Comparison of ENCODE assay signal across 8 cellular contexts in the genomic region with DNA sequence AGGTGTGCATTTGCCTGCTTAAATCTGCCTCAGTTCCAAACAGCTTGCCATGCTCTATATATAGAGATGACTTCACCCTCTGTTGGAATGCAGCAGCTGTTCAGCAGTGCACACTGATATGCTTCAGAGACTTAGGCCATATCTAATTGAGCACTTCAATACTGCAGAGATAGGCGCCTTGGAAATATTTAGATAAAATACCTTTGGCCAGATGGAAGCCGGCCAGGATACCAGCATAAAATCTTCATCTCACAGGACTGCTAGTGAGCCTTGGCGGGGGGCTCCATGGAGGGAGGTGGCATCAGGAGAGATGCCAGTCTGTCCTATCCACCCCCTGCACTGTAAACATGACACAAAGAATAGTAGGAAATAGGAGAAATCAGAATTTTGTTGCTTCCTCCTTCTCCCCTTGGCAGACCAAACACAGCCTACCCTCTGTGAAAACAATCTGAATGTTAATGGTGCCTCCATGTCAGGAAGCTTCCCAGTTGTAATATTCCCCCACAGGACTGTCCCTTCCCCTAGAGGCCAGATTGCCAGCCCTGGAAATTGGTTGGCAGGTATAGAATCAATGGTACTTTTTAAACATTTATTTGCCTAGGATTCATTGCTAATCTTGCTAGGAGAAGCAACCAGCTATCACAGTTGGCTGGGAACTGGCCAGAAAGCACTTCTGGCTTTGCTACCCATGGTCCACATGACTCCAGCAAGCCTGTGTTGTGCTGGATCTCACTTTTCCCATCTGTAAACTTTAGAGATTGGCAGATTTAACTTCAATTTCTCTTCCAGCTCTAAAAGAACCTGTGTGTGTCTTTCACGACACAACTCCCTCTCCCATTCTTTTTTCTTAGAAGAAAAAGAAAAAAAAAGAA.
DNase-seq lines count a peak whose midpoint lies in the region; ATAC-seq and TF ChIP-seq lines count a peak whose summit lies in the region.

No MANE protein-coding gene starts in this region.

- TF ChIP-seq CTCF in epithelial cell of proximal tubule (conservative IDR thresholded peaks at IDR 0.05; ENCODE audit: low read depth, low read length) = peak; percentile 16

- H3K4me3 ChIP-seq in epithelial cell of proximal tubule (ENCODE audit: low read depth, low read length) = no peak overlapping the region

- no peak for ATAC-seq in GM21576 (IDR thresholded peaks at IDR 0.05; ENCODE audit: unreplicated experiment)

- DNase-seq in COR-L47 (lab: John Stamatoyannopoulos, UW) (peak; percentile 6), NCI-H2171 treated with DMSO at 0.1 percent for 48 hours (lab: John Stamatoyannopoulos, UW) (peak; percentile 92), epithelial cell of proximal tubule (ENCODE audit: low read depth) (peak; percentile 68), non-pigmented ciliary epithelial cell (ENCODE audit: low read depth) (peak; percentile 67), KG1 (lab: John Stamatoyannopoulos, UW) (no peak)
- no peak for DNase-seq in activated naive CD4-positive, alpha-beta T cell treated with Interleukin-2 at 50 U/mL for 16 hours
- no peak for DNase-seq in activated effector memory CD4-positive, alpha-beta T cell treated with Interleukin-2 at 50 U/mL for 16 hours

Comparison
In these comparisons a context has a peak if more than half of its experiments do, and no peak if none do; other contexts are left out.
1. DNase-seq: peak in COR-L47 (single experiment), NCI-H2171 treated with DMSO at 0.1 percent for 48 hours (single experiment), epithelial cell of proximal tubule (single experiment) and non-pigmented ciliary epithelial cell (single experiment); none in activated naive CD4-positive, alpha-beta T cell treated with Interleukin-2 at 50 U/mL for 16 hours (single experiment), KG1 (single experiment) and activated effector memory CD4-positive, alpha-beta T cell treated with Interleukin-2 at 50 U/mL for 16 hours (single experiment).